In the genomic region with DNA sequence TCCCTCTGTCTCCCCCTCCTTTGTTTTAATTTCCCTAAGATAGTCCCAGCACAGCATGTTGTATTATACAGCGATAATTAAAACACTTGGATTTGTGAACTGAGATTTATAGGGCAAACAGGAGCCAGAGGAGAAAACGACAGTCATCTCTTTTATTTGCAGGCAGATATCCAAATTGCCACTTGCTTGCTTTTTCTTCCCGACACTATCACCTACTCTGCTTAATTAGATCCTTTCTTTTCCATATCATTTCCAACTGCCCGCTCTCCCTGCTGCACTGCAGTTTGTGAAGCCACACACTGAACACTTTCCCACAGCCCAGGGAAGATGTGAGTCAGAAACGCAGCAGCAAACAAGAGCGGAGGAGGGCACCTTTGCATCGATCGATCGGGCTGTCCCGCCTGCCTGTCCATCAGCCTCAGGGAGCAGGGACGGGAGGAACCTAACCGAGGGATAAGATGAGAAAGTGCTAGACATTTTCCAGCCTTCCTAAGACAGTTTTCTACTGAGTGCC, we compare ENCODE assay signal across 8 cellular contexts. TPM values are rescaled to one million over a fixed set of nuclear protein-coding genes. Genes with fewer than 3 reads are reported as not detected.
DNase-seq lines count a peak whose midpoint lies in the region; ATAC-seq, FAIRE-seq and TF ChIP-seq lines count a peak whose summit lies in the region.

No MANE protein-coding gene starts in this region.

- no peaks in the 10 kb centered on the region for H3K9me3 ChIP-seq in endodermal cell (ENCODE audit: control insufficient read depth, low read length)
- no peaks in the 10 kb centered on the region for H3K9me3 ChIP-seq in pancreas

- in situ Hi-C loops in GM13976 (cut with MboI; ENCODE audit: low sequenced_read_pairs, unreplicated experiment): no loop called here

- H3K27me3 Mint-ChIP-seq in endodermal cell (ENCODE audit: insufficient read depth): no peaks in the 10 kb centered on the region
- peaks cover 25% of the 10 kb centered on the region for H3K27me3 Mint-ChIP-seq in activated CD8-positive, alpha-beta memory T cell treated with anti-CD3 and anti-CD28 coated beads, Interleukin-2, amount 10 ng/mL, durations not matched to agents 7 days and 5 days

- H3K27me3 ChIP-seq in endodermal cell (ENCODE audit: control insufficient read depth, insufficient read depth, low read length, poor library complexity, severe bottlenecking): no peaks in the 10 kb centered on the region
- peaks cover 0 to 3% (median 0%) of the 10 kb centered on the region in 4 donors for H3K27me3 ChIP-seq in pancreas

- intact Hi-C loops in pancreas (cut with DNase I): no loop called here

- H3K4me3 ChIP-seq in endodermal cell (ENCODE audit: low read length): peak overlapping the region; percentile 57
- no peak overlapping the region for H3K4me3 ChIP-seq in pancreas

- H3K36me3 ChIP-seq in endodermal cell (ENCODE audit: control insufficient read depth, insufficient read depth, low read length) (no peaks in the 10 kb centered on the region), pancreas (no peaks in the 10 kb centered on the region)

- FAIRE-seq in pancreas (lab: Jason Lieb, UNC): no peak

- H3K9me3 Mint-ChIP-seq in endodermal cell: peaks cover 2% of the 10 kb centered on the region
- no peaks in the 10 kb centered on the region for H3K9me3 Mint-ChIP-seq in activated CD8-positive, alpha-beta memory T cell treated with anti-CD3 and anti-CD28 coated beads, Interleukin-2, amount 10 ng/mL, durations not matched to agents 7 days and 5 days (ENCODE audit: low read depth)

- peaks cover 23% of the 10 kb centered on the region for H3K4me1 ChIP-seq in endodermal cell (ENCODE audit: control insufficient read depth, insufficient read depth, low read length)
- H3K4me1 ChIP-seq in pancreas: peaks cover 0 to 12% (median 0%) of the 10 kb centered on the region in 3 donors

- peak overlapping the region; percentile 63 for H3K9ac ChIP-seq in endodermal cell (ENCODE audit: extremely low read depth, low read length, poor library complexity, severe bottlenecking)

- peak; percentile 51 to 64 (median 58) for ATAC-seq in pancreas
- no peak for ATAC-seq in activated CD8-positive, alpha-beta memory T cell treated with anti-CD3 and anti-CD28 coated beads, Interleukin-2, amount 10 ng/mL, durations not matched to agents 7 days and 5 days

- CTCF ChIA-PET in activated CD8-positive, alpha-beta memory T cell treated with anti-CD3 and anti-CD28 coated beads, Interleukin-2, amount 10 ng/mL, durations not matched to agents 7 days and 5 days (lab: Charles Lee): no interaction called here

- H3K4me1 Mint-ChIP-seq in endodermal cell: peaks cover 66% of the 10 kb centered on the region
- peaks cover 22% of the 10 kb centered on the region for H3K4me1 Mint-ChIP-seq in activated CD8-positive, alpha-beta memory T cell treated with anti-CD3 and anti-CD28 coated beads, Interleukin-2, amount 10 ng/mL, durations not matched to agents 7 days and 5 days

- H3K27ac Mint-ChIP-seq in endodermal cell: peak overlapping the region; percentile 92
- no peak overlapping the region for H3K27ac Mint-ChIP-seq in activated CD8-positive, alpha-beta memory T cell treated with anti-CD3 and anti-CD28 coated beads, Interleukin-2, amount 10 ng/mL, durations not matched to agents 7 days and 5 days

- DNase-seq in NCI-H2107 treated with DMSO at 0.1 percent for 48 hours (lab: John Stamatoyannopoulos, UW; ENCODE audit: unreplicated experiment): peak; percentile 30
- no peak for DNase-seq in NCI-H2107 (lab: John Stamatoyannopoulos, UW)
- DNase-seq in NCI-H2227 treated with DMSO at 0.1 percent for 48 hours (lab: John Stamatoyannopoulos, UW): peak; percentile 64
- peak; percentile 90 for DNase-seq in endodermal cell
- peak in 4 of 6 donors; percentile 24 to 56 (median 44) for DNase-seq in pancreas
- DNase-seq in GM13976 (ENCODE audit: low spot score): no peak
- no peak for DNase-seq in activated CD8-positive, alpha-beta memory T cell treated with anti-CD3 and anti-CD28 coated beads, Interleukin-2, amount 10 ng/mL, durations not matched to agents 7 days and 5 days
- DNase-seq in NCI-H187 treated with DMSO at 0.1 percent for 48 hours (lab: John Stamatoyannopoulos, UW): no peak

- WGBS in endodermal cell (ENCODE audit: insufficient coverage in 1 of 2, insufficient read length in 1 of 2), 2 experiments: 8 to 12% methylated on average over 8 to 11 of the region's 12 CpGs
- 12 to 13% methylated on average over 12 of the region's 12 CpGs for WGBS in pancreas, 2 donors

- TF ChIP-seq CTCF in endodermal cell (conservative IDR thresholded peaks at IDR 0.05) (no peak), pancreas (IDR thresholded peaks at IDR 0.05) (no peak), GM13976 (IDR thresholded peaks at IDR 0.05; ENCODE audit: borderline replicate concordance, control extremely low read depth, extremely low read depth, insufficient read depth, missing control alignments) (no peak)

- peak overlapping the region; percentile 3 for H3K4me3 Mint-ChIP-seq in endodermal cell
- no peak overlapping the region for H3K4me3 Mint-ChIP-seq in activated CD8-positive, alpha-beta memory T cell treated with anti-CD3 and anti-CD28 coated beads, Interleukin-2, amount 10 ng/mL, durations not matched to agents 7 days and 5 days

- peak overlapping the region; percentile 14 for H3K27ac ChIP-seq in endodermal cell (ENCODE audit: low read depth, low read length)
- peak overlapping the region in 2 of 4 donors; percentile 37 to 77 for H3K27ac ChIP-seq in pancreas

- peaks cover 4% of the 10 kb centered on the region for H3K36me3 Mint-ChIP-seq in endodermal cell (ENCODE audit: low read depth)
- H3K36me3 Mint-ChIP-seq in activated CD8-positive, alpha-beta memory T cell treated with anti-CD3 and anti-CD28 coated beads, Interleukin-2, amount 10 ng/mL, durations not matched to agents 7 days and 5 days: no peaks in the 10 kb centered on the region

RNA-seq across cellular contexts. Expression of gene SPRY4, which starts 35.8 kb away (rescaled TPM):
- total RNA-seq in endodermal cell: 100 to 1,000 TPM in 1 of 2 donors, 10 to 100 TPM in 1; 70.2 to 164 TPM
- polyA plus RNA-seq in endodermal cell (2013, experiment 1 of 2): 27.0 TPM
- polyA plus RNA-seq in endodermal cell (2013, experiment 2 of 2): 29.6 TPM
- total RNA-seq in pancreas: 1 to 10 TPM; 1.5 to 6.3 (median 2.2) TPM
- polyA plus RNA-seq in pancreas: 1 to 10 TPM; 3.2 to 3.8 TPM
- under 1 TPM; 0.09 to 0.14 TPM for total RNA-seq in activated CD8-positive, alpha-beta memory T cell treated with anti-CD3 and anti-CD28 coated beads, Interleukin-2, amount 10 ng/mL, durations not matched to agents 7 days and 5 days

Comparison
In these comparisons a context has a peak if more than half of its experiments do, and no peak if none do; other contexts are left out.
1. DNase-seq: peak in NCI-H2107 treated with DMSO at 0.1 percent for 48 hours (single experiment), NCI-H2227 treated with DMSO at 0.1 percent for 48 hours (single experiment), endodermal cell (single experiment) and pancreas (4 of 6); none in NCI-H2107 (single experiment), GM13976 (single experiment), activated CD8-positive, alpha-beta memory T cell treated with anti-CD3 and anti-CD28 coated beads, Interleukin-2, amount 10 ng/mL, durations not matched to agents 7 days and 5 days (single experiment) and NCI-H187 treated with DMSO at 0.1 percent for 48 hours (single experiment).
2. RNA of gene SPRY4, which starts 35.8 kb away (total RNA-seq): 70.2 to 164 TPM in endodermal cell; 1.5 to 6.3 TPM in pancreas and 0.09 to 0.14 TPM in activated CD8-positive, alpha-beta memory T cell treated with anti-CD3 and anti-CD28 coated beads, Interleukin-2, amount 10 ng/mL, durations not matched to agents 7 days and 5 days; every median in the first group is over 4 times any median in the second.